ENCODE assay signal across 22 cellular contexts in the genomic region with DNA sequence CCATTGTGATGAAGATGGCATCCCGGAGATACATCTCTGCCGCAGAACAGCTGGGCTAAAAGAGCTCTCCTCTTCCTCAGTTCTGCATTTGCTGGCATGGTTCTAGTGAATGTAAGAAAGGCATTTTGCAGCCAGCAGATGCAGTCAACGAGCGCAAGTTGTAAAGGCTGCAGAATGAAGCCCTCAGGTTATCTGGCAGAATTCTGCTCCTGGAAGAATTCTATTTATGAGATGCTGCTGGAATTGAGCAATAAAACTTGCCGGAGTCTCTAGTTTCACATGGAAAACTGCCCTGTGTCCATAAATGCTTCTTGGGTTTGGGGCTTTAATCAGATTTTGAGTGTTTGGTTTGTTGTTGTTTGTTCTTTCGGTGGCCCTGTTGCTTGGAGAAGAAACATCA.
A peak's percentile ranks its signal among the peaks of the same experiment; 100 is the strongest.
DNase-seq lines count a peak whose midpoint lies in the region; ATAC-seq and TF ChIP-seq lines count a peak whose summit lies in the region.
"Had no signal": no experiment of that assay in that cellular context is flagged by ENCODE, and none has a peak within 500 bp of the region (broad histone marks: within the 10 kb centered on the region; RNA-seq: fewer than 3 reads in every experiment).

No MANE protein-coding gene starts in this region.

- H3K4me3 ChIP-seq in AG09309 (ENCODE audit: control insufficient read depth, low read depth, low read length): no peak overlapping the region
- H3K4me3 ChIP-seq in lung: no peak overlapping the region
- H3K4me3 ChIP-seq: GM12878, MG63 had no signal

- no peaks in the 10 kb centered on the region for H3K27me3 ChIP-seq in lung (ENCODE audit: control insufficient read depth, insufficient read depth)
- H3K27me3 ChIP-seq: MG63 had no signal

- peaks cover 0 to 2% of the 10 kb centered on the region in 2 donors for H3K9me3 ChIP-seq in lung (ENCODE audit: control insufficient read depth in 2 of 2, insufficient read depth in 1 of 2, low read length in 1 of 2)
- H3K9me3 ChIP-seq: Caco-2, MG63 had no signal

- H3K27ac ChIP-seq in lung (ENCODE audit: low read depth in 1 of 2, low read length in 1 of 2): no peak overlapping the region
- H3K27ac ChIP-seq: C4-2B had no signal

- TF ChIP-seq CTCF in AG09309 (IDR thresholded peaks at IDR 0.05; ENCODE audit: control insufficient read depth, insufficient read depth, low read depth, low read length, missing control alignments): no peak
- TF ChIP-seq CTCF in lung (IDR thresholded peaks at IDR 0.05; ENCODE audit: control extremely low read depth, extremely low read depth): no peak

- ATAC-seq in lung (ENCODE audit: insufficient read depth, low FRiP score) (no peak), GM19397 (IDR thresholded peaks at IDR 0.05; ENCODE audit: unreplicated experiment) (no peak)
- ATAC-seq: CD8-positive, alpha-beta T cell; GM12878; SK-N-SH treated with all-trans-retinoic acid at 6 μM for 48 hours had no signal

- 84 to 88% methylated on average over 6 of the region's 6 CpGs for WGBS in lung, 2 donors

- H3K36me3 ChIP-seq in lung (ENCODE audit: control insufficient read depth in 2 of 2, insufficient read depth in 2 of 2, low read length in 2 of 2): no peaks in the 10 kb centered on the region
- H3K36me3 ChIP-seq: MG63 had no signal

- peak; percentile 66 for DNase-seq in AG09309 (ENCODE audit: low read depth)
- DNase-seq in EH (ENCODE audit: low read depth): peak; percentile 86
- peak; percentile 71 for DNase-seq in RPMI7951 (ENCODE audit: low read depth)
- DNase-seq in lung (ENCODE audit: low spot score): peak; percentile 4
- DNase-seq in stimulated activated CD4-positive, alpha-beta T cell treated with anti-CD3 and anti-CD28 coated beads, Interleukin-1b, Interleukin-23, amount 100 ng/mL, for 48 hours: no peak
- DNase-seq in activated T-cell treated with anti-CD3 and anti-CD28 coated beads, Interleukin-2, amount 50 U/mL, for 48 hours: no peak
- DNase-seq: Caco-2; CD8-positive, alpha-beta T cell; DMS 273 treated with DMSO at 0.1 percent for 48 hours; DND-41; GOT3; HCEC 1CT; KBM-7; MG63; NCI-H2029; NCI-H446; NCI-H524 treated with DMSO at 0.1 percent for 48 hours; NCI-H774 had no signal

- no peaks in the 10 kb centered on the region for H3K4me1 ChIP-seq in lung (ENCODE audit: control insufficient read depth in 2 of 2, insufficient read depth in 2 of 2, low read length in 2 of 2)

Comparison
In these comparisons a context has a peak if more than half of its experiments do, and no peak if none do; other contexts are left out.
1. DNase-seq: peak in AG09309 (single experiment), EH (single experiment), RPMI7951 (single experiment) and lung (single experiment); none in stimulated activated CD4-positive, alpha-beta T cell treated with anti-CD3 and anti-CD28 coated beads, Interleukin-1b, Interleukin-23, amount 100 ng/mL, for 48 hours (single experiment) and activated T-cell treated with anti-CD3 and anti-CD28 coated beads, Interleukin-2, amount 50 U/mL, for 48 hours (0 of 2).